Comparison of ENCODE assay signal across 22 cellular contexts in the genomic region with DNA sequence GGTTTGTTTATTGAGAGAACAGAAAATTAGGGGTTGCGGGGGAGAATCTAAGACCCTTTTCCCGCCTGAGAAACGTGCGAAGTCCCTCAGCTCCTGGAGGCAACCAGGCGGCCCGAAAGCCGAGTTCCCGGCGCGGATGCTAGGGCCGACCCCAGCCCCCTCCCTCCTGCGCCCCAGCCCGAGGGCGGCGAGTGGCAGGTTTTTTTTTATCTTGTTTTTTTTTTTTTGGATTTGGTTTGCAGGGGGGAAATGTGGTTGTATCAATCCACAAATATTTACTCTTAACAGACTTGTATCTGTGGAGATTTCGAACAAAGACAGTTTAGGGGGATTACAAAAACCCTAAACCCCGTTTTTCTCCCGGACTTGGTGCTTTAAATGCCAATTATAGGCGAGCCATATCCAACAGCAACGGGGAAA. TPM values are rescaled to one million over a fixed set of nuclear protein-coding genes. Genes with fewer than 3 reads are reported as not detected.
"Had no signal": no experiment of that assay in that cellular context is flagged by ENCODE, and none has a peak within 500 bp of the region (broad histone marks: within the 10 kb centered on the region; RNA-seq: fewer than 3 reads in every experiment).

No MANE protein-coding gene starts in this region.

- H3K4me3 Mint-ChIP-seq: activated naive CD8-positive, alpha-beta T cell treated with anti-CD3 and anti-CD28 coated beads, Interleukin-2, amount 50 U/mL, for 24 hours; T-helper 2 cell treated with Interferon-gamma antibody and Interleukin-4, amounts not matched to agents 5 μg/mL and 100 μg/mL, for 36 hours had no signal

- H3K27ac Mint-ChIP-seq: activated B cell treated with CpG ODN at 0.5 μM for 24 hours; activated CD8-positive, alpha-beta T cell treated with anti-CD3 and anti-CD28 coated beads, Interleukin-2, amount 10 ng/mL, durations not matched to agents 7 days and 5 days; activated naive CD8-positive, alpha-beta T cell treated with anti-CD3 and anti-CD28 coated beads, Interleukin-2, amount 50 U/mL, for 24 hours; activated T-helper 2 cell treated with anti-CD3 and anti-CD28 coated beads, Interferon-gamma antibody, Interleukin-2, Interleukin-4, amounts not matched to agents 10 μg/mL and 5 μg/mL and 100 μg/mL, durations not matched to agents 14 hours and 24 hours and 36 hours; progenitor cell of endocrine pancreas; T-helper 2 cell treated with Interferon-gamma antibody and Interleukin-4, amounts not matched to agents 5 μg/mL and 100 μg/mL, for 36 hours had no signal

- DNase-seq: activated B cell treated with CpG ODN at 0.5 μM for 24 hours; activated CD4-positive, alpha-beta T cell treated with anti-CD3 and anti-CD28 coated beads, Interleukin-2, amount 10 ng/mL, durations not matched to agents 7 days and 5 days; activated CD8-positive, alpha-beta T cell treated with anti-CD3 and anti-CD28 coated beads, Interleukin-2, amount 10 ng/mL, durations not matched to agents 7 days and 5 days; activated naive CD4-positive, alpha-beta T cell treated with anti-CD3 and anti-CD28 coated beads, Interleukin-2, amount 10 ng/mL, durations not matched to agents 7 days and 5 days; activated naive CD8-positive, alpha-beta T cell treated with anti-CD3 and anti-CD28 coated beads, Interleukin-2, amount 50 U/mL, for 24 hours; activated T-cell treated with anti-CD3 and anti-CD28 coated beads, Interleukin-2, amount 50 U/mL, for 24 hours; anterior cingulate cortex; central memory CD4-positive, alpha-beta T cell; hypothalamus; immature natural killer cell; left ventricle myocardium superior; stimulated activated CD4-positive, alpha-beta T cell treated with anti-CD3 and anti-CD28 coated beads, Interleukin-2, amount 100 ng/mL, for 24 hours; stimulated activated naive CD8-positive, alpha-beta T cell treated with anti-CD3 and anti-CD28 coated beads, Interleukin-15, Interleukin-2, amounts not matched to agents 100 U/mL and 50 U/mL, for 24 hours; substantia nigra; tibial artery; uterus had no signal

- H3K36me3 Mint-ChIP-seq: activated naive CD4-positive, alpha-beta T cell treated with anti-CD3 and anti-CD28 coated beads, Interleukin-2, amount 10 ng/mL, durations not matched to agents 7 days and 5 days; brain; immature natural killer cell had no signal

- H3K36me3 ChIP-seq: right atrium auricular region, tibial artery, uterus had no signal

- H3K27ac ChIP-seq: right atrium auricular region, tibial artery, uterus had no signal

- H3K9me3 Mint-ChIP-seq: activated B cell treated with CpG ODN at 0.5 μM for 24 hours; activated CD4-positive, alpha-beta T cell treated with anti-CD3 and anti-CD28 coated beads, Interleukin-2, amount 10 ng/mL, durations not matched to agents 7 days and 5 days; activated naive CD4-positive, alpha-beta T cell treated with anti-CD3 and anti-CD28 coated beads, Interleukin-2, amount 10 ng/mL, durations not matched to agents 7 days and 5 days; activated naive CD8-positive, alpha-beta T cell treated with anti-CD3 and anti-CD28 coated beads, Interleukin-2, amount 50 U/mL, for 24 hours; activated T-cell treated with anti-CD3 and anti-CD28 coated beads, Interleukin-2, amount 50 U/mL, for 24 hours; activated T-helper 2 cell treated with anti-CD3 and anti-CD28 coated beads, Interferon-gamma antibody, Interleukin-2, Interleukin-4, amounts not matched to agents 10 μg/mL and 5 μg/mL and 100 μg/mL, durations not matched to agents 14 hours and 24 hours and 36 hours; immature natural killer cell; T-helper 2 cell treated with Interferon-gamma antibody and Interleukin-4, amounts not matched to agents 5 μg/mL and 100 μg/mL, for 36 hours had no signal

- H3K4me3 ChIP-seq: right atrium auricular region, tibial artery, uterus had no signal

- H3K9me3 ChIP-seq: right atrium auricular region, tibial artery, uterus had no signal

RNA-seq across cellular contexts. Expression of gene LMX1B, which starts 10.7 kb away (rescaled TPM):
- total RNA-seq: activated B cell treated with CpG ODN at 0.5 μM for 24 hours; activated CD4-positive, alpha-beta T cell treated with anti-CD3 and anti-CD28 coated beads, Interleukin-2, amount 10 ng/mL, durations not matched to agents 7 days and 5 days; activated CD8-positive, alpha-beta T cell treated with anti-CD3 and anti-CD28 coated beads, Interleukin-2, amount 10 ng/mL, durations not matched to agents 7 days and 5 days; activated T-helper 2 cell treated with anti-CD3 and anti-CD28 coated beads, Interferon-gamma antibody, Interleukin-2, Interleukin-4, amounts not matched to agents 10 μg/mL and 5 μg/mL and 100 μg/mL, durations not matched to agents 14 hours and 24 hours and 36 hours; mononuclear cell; uterus had no signal
- polyA plus RNA-seq: immature natural killer cell had no signal
